In the genomic region with DNA sequence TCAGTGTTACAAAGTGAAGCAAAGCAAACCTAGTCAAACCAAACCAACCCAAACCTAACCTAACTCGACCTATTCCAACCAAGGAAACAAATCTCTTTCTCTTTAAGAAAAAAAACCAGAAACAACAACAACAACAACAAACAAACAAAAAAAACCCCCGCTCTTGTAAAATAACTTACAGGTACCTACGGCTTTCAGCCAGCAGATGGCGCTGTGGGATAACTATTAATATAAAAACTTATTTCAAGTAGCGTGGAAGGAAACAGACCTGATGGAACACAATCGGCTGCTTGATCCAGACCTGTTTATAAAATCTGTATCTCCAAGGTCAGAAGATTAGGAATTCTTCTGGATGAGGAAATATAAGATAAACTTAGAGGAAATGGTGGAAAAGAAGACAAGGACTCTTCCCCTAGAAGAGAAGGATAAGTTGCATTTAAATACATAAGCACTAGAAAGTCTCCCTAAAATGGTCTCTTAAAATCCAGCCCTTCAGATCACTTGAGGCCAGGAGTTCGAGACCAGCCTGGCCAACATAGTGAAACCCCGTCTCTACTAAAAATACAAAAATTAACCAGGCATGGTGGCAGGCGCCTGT, we compare ENCODE assay signal across 8 cellular contexts.
DNase-seq lines count a peak whose midpoint lies in the region; ATAC-seq lines count a peak whose summit lies in the region.

No MANE protein-coding gene starts in this region.

- peak; percentile 36 for DNase-seq in NCI-H1436 (lab: John Stamatoyannopoulos, UW)
- DNase-seq in NCI-H1436 treated with DMSO at 0.1 percent for 48 hours (lab: John Stamatoyannopoulos, UW), result no peak
- DNase-seq in NCI-H2081 treated with DMSO at 0.1 percent for 48 hours (lab: John Stamatoyannopoulos, UW), result peak; percentile 3
- peak; percentile 36 for DNase-seq in activated CD4-positive, CD25-positive, alpha-beta regulatory T cell treated with anti-CD3 and anti-CD28 coated beads, Interleukin-2, amount 50 U/mL, for 16 hours (ENCODE audit: low read depth, low spot score)
- peak; percentile 55 for DNase-seq in central memory CD4-positive, alpha-beta T cell
- peak; percentile 57 for DNase-seq in left kidney (ENCODE audit: low read depth, low spot score)
- DNase-seq in stimulated activated CD4-positive, alpha-beta T cell treated with anti-CD3 and anti-CD28 coated beads, Interleukin-4, amount 100 ng/mL, for 24 hours, result peak; percentile 70

- no peak for ATAC-seq in GM18858 (IDR thresholded peaks at IDR 0.05; ENCODE audit: unreplicated experiment)
